Comparison of ENCODE assay signal across 16 cellular contexts in the genomic region with DNA sequence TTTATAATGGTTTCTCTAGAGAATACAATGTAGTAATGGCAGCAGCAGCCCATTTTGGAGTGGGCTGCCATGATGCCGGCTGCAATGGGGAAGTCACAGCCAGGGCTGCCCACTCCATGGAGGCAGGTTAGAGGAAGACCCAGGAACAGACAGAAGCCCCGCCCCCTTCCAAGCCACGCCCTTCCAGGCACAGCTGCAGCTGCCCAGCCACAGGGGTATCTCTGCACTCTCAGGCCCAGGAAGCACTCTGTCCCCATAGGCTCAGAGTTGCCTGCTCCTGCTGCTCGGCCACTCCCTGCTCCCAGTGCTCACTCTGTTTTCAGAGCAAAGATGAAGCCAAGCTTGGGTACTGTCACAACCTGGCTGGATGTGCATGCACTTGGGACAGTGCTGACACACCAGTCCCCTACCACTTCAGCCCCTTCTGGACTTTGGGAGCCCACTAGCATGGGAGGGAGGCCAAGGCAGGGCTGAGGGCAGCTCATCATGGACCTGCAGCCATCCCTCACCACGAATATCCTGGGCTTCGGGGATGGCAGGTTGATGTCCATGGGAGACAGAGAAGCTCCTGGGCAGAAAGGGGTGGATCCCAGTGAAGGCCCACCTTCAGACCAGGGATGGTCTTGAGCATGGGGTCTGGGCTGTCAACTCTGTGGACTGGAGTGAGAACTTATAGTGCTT.
"Had no signal": no experiment of that assay in that cellular context is flagged by ENCODE, and none has a peak within 500 bp of the region (broad histone marks: within the 10 kb centered on the region; RNA-seq: fewer than 3 reads in every experiment).

No MANE protein-coding gene starts in this region.

- H3K27me3 ChIP-seq: esophagus muscularis mucosa, left lung, neutrophil, tibial nerve had no signal

- DNase-seq: activated CD4-positive, alpha-beta memory T cell treated with anti-CD3 and anti-CD28 coated beads, Interleukin-2, amount 10 ng/mL, durations not matched to agents 7 days and 5 days; activated CD4-positive, alpha-beta T cell treated with anti-CD3 and anti-CD28 coated beads for 4 hours; activated effector memory CD4-positive, alpha-beta T cell treated with anti-CD3 and anti-CD28 coated beads, Interleukin-2, amount 50 U/mL, for 16 hours; activated T-cell treated with anti-CD3 and anti-CD28 coated beads, Interleukin-2, amount 50 U/mL, for 48 hours; amniotic stem cell; cortex of kidney; effector CD4-positive, alpha-beta T cell; kidney; naive B cell; stimulated activated CD4-positive, alpha-beta T cell treated with anti-CD3 and anti-CD28 coated beads, Interleukin-1b, Interleukin-23, amount 100 ng/mL, for 48 hours; T-helper 1 cell; T1000 had no signal

- H3K27ac ChIP-seq: esophagus muscularis mucosa, left lung, neutrophil, tibial nerve had no signal

- H3K36me3 ChIP-seq: esophagus muscularis mucosa, left lung, neutrophil, tibial nerve had no signal

- H3K9me3 ChIP-seq: esophagus muscularis mucosa, neutrophil, tibial nerve had no signal

- H3K4me3 ChIP-seq: esophagus muscularis mucosa, left lung, tibial nerve had no signal

- H3K4me1 ChIP-seq: esophagus muscularis mucosa, left lung, tibial nerve had no signal

- ATAC-seq: left lung had no signal
